Comparison of ENCODE assay signal across 8 cellular contexts in the genomic region with DNA sequence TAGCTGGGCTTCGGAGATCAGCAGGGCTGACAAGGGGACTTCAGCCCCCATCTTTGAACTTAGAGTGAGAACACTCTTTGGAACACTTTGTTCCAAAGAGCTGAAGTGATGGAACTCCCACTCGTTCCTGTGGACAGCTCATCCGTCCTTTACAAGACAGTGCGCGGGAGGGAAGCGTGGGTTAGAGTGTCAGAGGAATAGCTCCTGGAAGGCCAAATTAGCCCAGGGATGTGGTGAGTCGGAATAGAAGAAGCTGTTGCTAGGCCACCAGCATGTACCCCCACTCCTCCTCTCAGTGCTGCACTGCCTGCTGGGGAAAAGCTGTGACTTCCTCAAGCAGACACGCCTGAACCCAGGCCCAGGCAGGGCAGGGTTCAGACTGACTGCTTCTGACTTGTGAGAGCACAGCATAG. TPM values are rescaled to one million over a fixed set of nuclear protein-coding genes. Genes with fewer than 3 reads are reported as not detected.
DNase-seq lines count a peak whose midpoint lies in the region; ATAC-seq and TF ChIP-seq lines count a peak whose summit lies in the region.

No MANE protein-coding gene starts in this region.

- no peak overlapping the region for H3K18ac ChIP-seq in trophoblast cell (ENCODE audit: low read length)

- TF ChIP-seq CTCF in hepatocyte (IDR thresholded peaks at IDR 0.05; ENCODE audit: poor library complexity) (no peak), spleen (IDR thresholded peaks at IDR 0.05 in 8 of 11, conservative IDR thresholded peaks at IDR 0.05 in 3 of 11) (no peak)

- no peak overlapping the region for H2BK120ac ChIP-seq in trophoblast cell (ENCODE audit: insufficient read depth, low read length, poor library complexity)

- H3K4me3 ChIP-seq in hepatocyte (no peak overlapping the region), spleen (no peak overlapping the region), trophoblast cell (ENCODE audit: low read depth, low read length) (no peak overlapping the region)

- no peak overlapping the region for H3K4me3 Mint-ChIP-seq in activated T-cell treated with anti-CD3 and anti-CD28 coated beads, Interleukin-2, amount 50 U/mL, for 72 hours

- H3K27ac Mint-ChIP-seq in activated T-cell treated with anti-CD3 and anti-CD28 coated beads, Interleukin-2, amount 50 U/mL, for 72 hours: peak overlapping the region; percentile 88

- peak; percentile 42 for DNase-seq in KBM-7
- no peak for DNase-seq in activated T-cell treated with anti-CD3 and anti-CD28 coated beads, Interleukin-2, amount 50 U/mL, for 72 hours
- peak; percentile 46 for DNase-seq in hepatocyte (ENCODE audit: low spot score)
- DNase-seq in spleen: peak; percentile 76
- no peak for DNase-seq in H4 (ENCODE audit: low spot score)
- DNase-seq in trophoblast cell: no peak

- ATAC-seq in activated T-cell treated with anti-CD3 and anti-CD28 coated beads, Interleukin-2, amount 50 U/mL, for 72 hours (replicated peaks in 1 of 2): no peak
- ATAC-seq in GM19328 (IDR thresholded peaks at IDR 0.05; ENCODE audit: unreplicated experiment) (no peak), HG02981 (IDR thresholded peaks at IDR 0.05; ENCODE audit: unreplicated experiment) (no peak)

- H4K91ac ChIP-seq in trophoblast cell (ENCODE audit: low read depth, low read length): no peak overlapping the region

- H3K23ac ChIP-seq in trophoblast cell (ENCODE audit: low read length): no peak overlapping the region

- H2AFZ ChIP-seq in hepatocyte (no peak overlapping the region), trophoblast cell (ENCODE audit: insufficient read depth, low read length, poor library complexity) (no peak overlapping the region)

- no peak overlapping the region for H3K14ac ChIP-seq in trophoblast cell (ENCODE audit: low read length)

- H3K36me3 ChIP-seq in hepatocyte (replicated peaks; ENCODE audit: insufficient read depth, low read depth) (no peaks in the 10 kb centered on the region), spleen (peaks cover 0 to 23% (median 0%) of the 10 kb centered on the region in 6 donors), trophoblast cell (ENCODE audit: control insufficient read depth in 1 of 2, insufficient read depth in 2 of 2, low read length in 2 of 2) (peaks cover 0 to 3% of the 10 kb centered on the region in 2 experiments)

- no peaks in the 10 kb centered on the region for H3K9me2 ChIP-seq in hepatocyte (replicated peaks; ENCODE audit: insufficient read depth)

- H3K4me1 ChIP-seq in hepatocyte (ENCODE audit: insufficient read depth) (peaks cover 35% of the 10 kb centered on the region), spleen (peaks cover 43 to 85% (median 77%) of the 10 kb centered on the region in 6 donors), trophoblast cell (ENCODE audit: control insufficient read depth in 1 of 2, insufficient read depth in 2 of 2, low read length in 2 of 2) (peaks cover 13 to 15% of the 10 kb centered on the region in 2 experiments)

- no peak overlapping the region for H4K12ac ChIP-seq in trophoblast cell (ENCODE audit: low read depth, low read length)

- no peaks in the 10 kb centered on the region for H4K20me1 ChIP-seq in hepatocyte (ENCODE audit: insufficient read depth, poor library complexity, severe bottlenecking)

- H3K9me3 ChIP-seq in hepatocyte (ENCODE audit: low read depth): no peaks in the 10 kb centered on the region
- no peaks in the 10 kb centered on the region for H3K9me3 ChIP-seq in spleen
- no peaks in the 10 kb centered on the region for H3K9me3 ChIP-seq in trophoblast cell (ENCODE audit: insufficient read depth, low read depth, low read length)

- no peaks in the 10 kb centered on the region for H3K9me3 Mint-ChIP-seq in activated T-cell treated with anti-CD3 and anti-CD28 coated beads, Interleukin-2, amount 50 U/mL, for 72 hours

- H3K4me1 Mint-ChIP-seq in activated T-cell treated with anti-CD3 and anti-CD28 coated beads, Interleukin-2, amount 50 U/mL, for 72 hours (ENCODE audit: low read depth): peaks cover 31% of the 10 kb centered on the region

- 82% methylated on average over 8 of the region's 8 CpGs for WGBS in hepatocyte (ENCODE audit: low lambda C conversion rate, missing lambda C conversion rate)
- 58 to 82% (median 75%) methylated on average over 8 of the region's 8 CpGs for WGBS in spleen, 5 donors
- no CpG with 5 or more reads among the region's 8 CpGs for WGBS in trophoblast cell (ENCODE audit: extremely low coverage, insufficient coverage, insufficient read length)

- H3K9ac ChIP-seq in trophoblast cell (ENCODE audit: low read length): no peak overlapping the region

- peaks cover 10% of the 10 kb centered on the region for H3K79me1 ChIP-seq in trophoblast cell (ENCODE audit: low read length)

- H4K8ac ChIP-seq in trophoblast cell (ENCODE audit: low read depth, low read length): no peak overlapping the region

- peak overlapping the region; percentile 100 for H3K27ac ChIP-seq in hepatocyte
- peak overlapping the region; percentile 42 to 99 (median 97) for H3K27ac ChIP-seq in spleen
- H3K27ac ChIP-seq in trophoblast cell (ENCODE audit: low read depth, low read length): no peak overlapping the region

- H3K36me3 Mint-ChIP-seq in activated T-cell treated with anti-CD3 and anti-CD28 coated beads, Interleukin-2, amount 50 U/mL, for 72 hours (ENCODE audit: insufficient read depth in 2 of 2): peaks cover 0 to 7% of the 10 kb centered on the region in 2 donors

- TF ChIP-seq POLR2A in spleen (IDR thresholded peaks at IDR 0.05): no peak

- H3K27me3 ChIP-seq in hepatocyte: no peaks in the 10 kb centered on the region
- H3K27me3 ChIP-seq in spleen (replicated peaks in 1 of 7): no peaks in the 10 kb centered on the region
- H3K27me3 ChIP-seq in trophoblast cell (ENCODE audit: insufficient read depth, low read length): no peaks in the 10 kb centered on the region

- H3K4ac ChIP-seq in trophoblast cell (ENCODE audit: low read depth, low read length): no peak overlapping the region

- H3K4me2 ChIP-seq in hepatocyte (peak overlapping the region; percentile 85), trophoblast cell (ENCODE audit: low read length) (no peak overlapping the region)

- H3K79me2 ChIP-seq in hepatocyte (peaks cover 69% of the 10 kb centered on the region), trophoblast cell (ENCODE audit: control insufficient read depth, insufficient read depth, low read length, poor library complexity) (peaks cover 7% of the 10 kb centered on the region)

- no peak overlapping the region for H2BK12ac ChIP-seq in trophoblast cell (ENCODE audit: low read length)

- no peaks in the 10 kb centered on the region for H3K27me3 Mint-ChIP-seq in activated T-cell treated with anti-CD3 and anti-CD28 coated beads, Interleukin-2, amount 50 U/mL, for 72 hours (ENCODE audit: low read depth)

- no peak overlapping the region for H2BK5ac ChIP-seq in trophoblast cell (ENCODE audit: low read depth, low read length, poor library complexity)

- in situ Hi-C loops in KBM-7 (cut with MboI; ENCODE audit: low pct_unique_long_range_greater_than_20kb, low sequenced_read_pairs): no loop called here

- intact Hi-C loops in spleen (cut with DNase I; ENCODE audit: low total_unique reads): loop anchor here (5.0 kb wide), 1 partner anchor 65 kb away; a partner anchor contains a TSS

- no peak overlapping the region for H2AK5ac ChIP-seq in trophoblast cell (ENCODE audit: low read length)

RNA-seq across cellular contexts. Expression of a gene that starts 1.7 kb away (rescaled TPM):
- total RNA-seq in activated T-cell treated with anti-CD3 and anti-CD28 coated beads, Interleukin-2, amount 50 U/mL, for 72 hours: 10 to 100 TPM; 11.0 to 11.5 TPM
- total RNA-seq in hepatocyte: 57.2 and 64.1 TPM in 2 replicates
- 74.4 and 83.3 TPM in 2 replicates for polyA plus RNA-seq in hepatocyte
- total RNA-seq in spleen: 1 to 10 TPM; 2.1 to 7.1 (median 3.5) TPM
- 1 to 10 TPM; 2.0 to 3.7 (median 3.0) TPM for polyA plus RNA-seq in spleen
- 0.29 and 0.56 TPM in 2 replicates for total RNA-seq in H4 (2014; rRNA removed; shearing (Covaris generic))
- 1.6 and 1.8 TPM in 2 replicates for polyA plus RNA-seq in trophoblast cell (2013)

Comparison
In these comparisons a context has a peak if more than half of its experiments do, and no peak if none do; other contexts are left out.
1. DNase-seq: peak in KBM-7 (single experiment), hepatocyte (single experiment) and spleen (single experiment); none in activated T-cell treated with anti-CD3 and anti-CD28 coated beads, Interleukin-2, amount 50 U/mL, for 72 hours (0 of 2), H4 (single experiment) and trophoblast cell (0 of 2).